Comparison of ENCODE assay signal across 8 cellular contexts in the genomic region with DNA sequence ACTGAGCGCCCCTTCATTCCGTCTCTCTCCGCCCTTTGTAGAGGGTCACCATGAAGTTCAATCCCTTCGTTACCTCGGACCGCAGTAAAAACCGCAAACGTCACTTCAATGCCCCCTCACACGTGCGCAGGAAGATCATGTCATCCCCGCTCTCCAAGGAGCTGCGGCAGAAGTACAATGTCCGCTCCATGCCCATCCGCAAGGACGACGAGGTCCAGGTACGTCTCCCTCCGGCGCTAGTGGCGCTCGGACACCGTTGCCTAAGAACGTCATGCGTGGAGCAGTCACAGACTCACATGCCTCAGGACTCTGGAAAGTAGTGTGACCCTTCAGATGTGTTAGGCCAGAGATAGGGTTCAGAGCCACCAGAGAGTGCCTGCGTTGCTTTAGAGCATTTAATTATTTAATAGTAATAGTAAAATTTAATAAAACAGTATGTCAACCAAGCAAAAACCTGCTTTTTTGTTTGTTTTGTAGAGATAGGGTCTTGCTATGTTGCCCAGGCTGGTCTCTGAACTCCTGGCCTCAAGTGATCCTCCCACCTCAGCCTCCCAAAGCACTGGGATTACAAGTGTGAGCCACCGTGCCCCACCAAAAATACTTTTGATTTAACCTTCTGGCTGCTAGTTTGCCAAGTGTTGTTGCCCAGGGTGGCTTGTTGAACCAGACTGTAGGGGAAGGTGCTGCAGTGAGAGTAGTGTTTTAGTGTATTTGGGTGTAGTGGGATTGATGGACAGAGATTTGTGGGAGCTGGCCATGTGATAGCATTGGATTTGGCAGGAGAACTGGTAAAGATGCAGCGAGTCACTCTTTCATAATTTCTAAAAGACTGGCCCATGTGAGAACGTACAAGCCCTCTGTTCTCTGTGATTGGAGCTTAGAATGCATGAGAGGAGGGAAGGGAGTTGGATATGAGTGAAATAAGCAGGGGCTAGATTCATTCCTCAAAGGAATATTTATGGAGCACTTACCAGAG. TPM values are rescaled to one million over a fixed set of nuclear protein-coding genes. Genes with fewer than 3 reads are reported as not detected.
DNase-seq lines count a peak whose midpoint lies in the region; ATAC-seq and TF ChIP-seq lines count a peak whose summit lies in the region.

No MANE protein-coding gene starts in this region.

- no peaks in the 10 kb centered on the region for H4K20me1 ChIP-seq in OCI-LY3 (ENCODE audit: insufficient read depth, low read length)

- H3K36me3 ChIP-seq in CD8-positive, alpha-beta T cell (ENCODE audit: insufficient read depth, low read length) = no peaks in the 10 kb centered on the region
- H3K36me3 ChIP-seq in OCI-LY3 (replicated peaks; ENCODE audit: low read depth, low read length) (no peaks in the 10 kb centered on the region), endocrine pancreas (ENCODE audit: control insufficient read depth, insufficient read depth, low read length) (no peaks in the 10 kb centered on the region), neuron (ENCODE audit: insufficient read depth, low read length) (peaks cover 10% of the 10 kb centered on the region)

- H3K4me3 ChIP-seq in CD8-positive, alpha-beta T cell (ENCODE audit: low read depth, low read length) = peak overlapping the region; percentile 76
- H3K4me3 ChIP-seq in OCI-LY3 (ENCODE audit: low read length) = peak overlapping the region; percentile 95
- H3K4me3 ChIP-seq in endocrine pancreas (ENCODE audit: control insufficient read depth, insufficient read depth, low read length) = peak overlapping the region; percentile 94
- H3K4me3 ChIP-seq in neuron (ENCODE audit: low read length) = peak overlapping the region; percentile 70

- DNase-seq in CD8-positive, alpha-beta T cell = no peak
- DNase-seq in retina (no peak), HCEC 1CT (no peak)

- peaks cover 14% of the 10 kb centered on the region for H3K79me2 ChIP-seq in OCI-LY3 (ENCODE audit: low read length)

- peaks cover 13% of the 10 kb centered on the region for H3K4me1 ChIP-seq in CD8-positive, alpha-beta T cell (ENCODE audit: insufficient read depth, low read length)
- H3K4me1 ChIP-seq in OCI-LY3 (ENCODE audit: low read length) (peaks cover 12% of the 10 kb centered on the region), endocrine pancreas (ENCODE audit: control insufficient read depth, insufficient read depth, low read length) (no peaks in the 10 kb centered on the region), neuron (ENCODE audit: insufficient read depth, low read length) (peaks cover 9% of the 10 kb centered on the region)

- peaks cover 28% of the 10 kb centered on the region for H3K36me3 Mint-ChIP-seq in CD8-positive, alpha-beta T cell

- no peaks in the 10 kb centered on the region for H3K9me3 Mint-ChIP-seq in CD8-positive, alpha-beta T cell

- H3K27ac Mint-ChIP-seq in CD8-positive, alpha-beta T cell = peak overlapping the region; percentile 98

- no peaks in the 10 kb centered on the region for H3K27me3 ChIP-seq in CD8-positive, alpha-beta T cell (ENCODE audit: insufficient read depth, low read length)
- no peaks in the 10 kb centered on the region for H3K27me3 ChIP-seq in OCI-LY3 (ENCODE audit: low read depth, low read length)
- no peaks in the 10 kb centered on the region for H3K27me3 ChIP-seq in endocrine pancreas (ENCODE audit: control insufficient read depth, insufficient read depth, low read length)
- no peaks in the 10 kb centered on the region for H3K27me3 ChIP-seq in neuron (ENCODE audit: insufficient read depth, low read length)

- H3K27ac ChIP-seq in CD8-positive, alpha-beta T cell (ENCODE audit: low read depth, low read length) = peak overlapping the region; percentile 65
- no peak overlapping the region for H3K27ac ChIP-seq in OCI-LY3 (ENCODE audit: low read length)

- intact Hi-C loops in CD8-positive, alpha-beta T cell (cut with DNase I, micrococcal nuclease) = loop anchor here (1.0 to 10.0 kb wide), 12 partner anchors 23 to 955 kb away; a partner anchor contains a TSS

- H3K27me3 Mint-ChIP-seq in CD8-positive, alpha-beta T cell (ENCODE audit: low read depth) = no peaks in the 10 kb centered on the region

- no peaks in the 10 kb centered on the region for H3K9me3 ChIP-seq in CD8-positive, alpha-beta T cell (ENCODE audit: low read length)
- H3K9me3 ChIP-seq in OCI-LY3 (ENCODE audit: insufficient read depth, low read length) (no peaks in the 10 kb centered on the region), endocrine pancreas (ENCODE audit: control insufficient read depth, low read length) (no peaks in the 10 kb centered on the region), neuron (ENCODE audit: low read length) (no peaks in the 10 kb centered on the region)

- H2AFZ ChIP-seq in OCI-LY3 (ENCODE audit: low read depth, low read length) (no peak overlapping the region), neuron (ENCODE audit: low read depth, low read length) (peak overlapping the region; percentile 6)

- peak overlapping the region; percentile 85 for H3K4me2 ChIP-seq in OCI-LY3 (ENCODE audit: low read length)

- POLR2A ChIA-PET in CD8-positive, alpha-beta T cell (lab: Charles Lee) = interaction anchor here (0.6 to 1.9 kb wide), 8 partner anchors 13 to 188 kb away, joined by 3 to 14 read pairs (median 4); a partner anchor contains a TSS

- no peak for ATAC-seq in CD8-positive, alpha-beta T cell
- ATAC-seq in HG03460 (IDR thresholded peaks at IDR 0.05; ENCODE audit: unreplicated experiment) (no peak), HG02642 (IDR thresholded peaks at IDR 0.05; ENCODE audit: poor library complexity, unreplicated experiment) (no peak)

- H3K9ac ChIP-seq in OCI-LY3 (ENCODE audit: low read length) = peak overlapping the region; percentile 76
- peak overlapping the region; percentile 100 for H3K9ac ChIP-seq in endocrine pancreas (ENCODE audit: control insufficient read depth, insufficient read depth, low read length)

- H3K4me1 Mint-ChIP-seq in CD8-positive, alpha-beta T cell (ENCODE audit: low read depth) = peaks cover 34% of the 10 kb centered on the region

- peak overlapping the region; percentile 97 for H3K4me3 Mint-ChIP-seq in CD8-positive, alpha-beta T cell

- CTCF ChIA-PET in CD8-positive, alpha-beta T cell (lab: Charles Lee) = interaction anchor here (0.6 to 1.5 kb wide), 13 partner anchors 8 to 246 kb away, joined by 3 to 9 read pairs (median 4); a partner anchor contains a TSS

- TF ChIP-seq CTCF in CD8-positive, alpha-beta T cell (IDR thresholded peaks at IDR 0.05) = no peak
- no peak for TF ChIP-seq CTCF in OCI-LY3 (IDR thresholded peaks at IDR 0.05; ENCODE audit: low read depth, low read length)

RNA-seq across cellular contexts. Expression of a gene that starts 0.9 kb away (rescaled TPM):
- total RNA-seq in CD8-positive, alpha-beta T cell = 10 to 100 TPM; 12.0 to 12.7 TPM

RNA-seq across cellular contexts. Expression of a gene that starts 23.5 kb away (rescaled TPM):
- total RNA-seq in CD8-positive, alpha-beta T cell = 10 to 100 TPM; 34.4 to 38.8 TPM
